Comparison of ENCODE assay signal across 8 cellular contexts in the genomic region with DNA sequence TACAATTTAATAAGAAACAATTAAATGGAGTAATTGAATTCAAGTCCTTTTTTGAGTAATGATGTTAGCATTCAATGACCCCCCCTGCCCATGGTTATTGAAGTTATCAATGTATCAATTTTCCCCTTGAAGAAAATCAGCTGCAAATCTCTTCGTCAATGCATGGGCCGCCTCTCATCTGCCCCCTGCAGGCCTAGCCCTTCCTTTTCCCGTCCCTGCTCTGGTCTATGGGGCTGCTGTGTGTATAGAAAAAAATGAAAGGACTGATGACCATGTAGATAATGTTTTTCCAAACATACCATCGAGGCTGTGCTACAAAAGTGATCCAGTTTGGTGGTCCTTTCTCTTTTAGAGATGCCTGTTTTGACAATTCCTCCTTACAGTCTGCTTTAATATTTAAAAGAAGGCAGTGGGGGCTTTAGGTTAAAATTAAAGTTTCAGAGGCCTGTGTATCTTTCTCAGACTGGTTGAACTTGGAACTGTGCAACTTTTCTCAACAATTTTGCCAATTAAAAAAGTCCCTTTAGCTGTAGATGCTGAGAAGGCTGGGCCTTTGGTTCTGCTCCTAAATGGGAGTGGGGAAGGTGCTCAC.
DNase-seq lines count a peak whose midpoint lies in the region; ATAC-seq, FAIRE-seq and TF ChIP-seq lines count a peak whose summit lies in the region.

No MANE protein-coding gene starts in this region.

- FAIRE-seq in HepG2 (lab: Jason Lieb, UNC) = no peak

- H3K4me3 Mint-ChIP-seq in CD8-positive, alpha-beta T cell = no peak overlapping the region
- no peak overlapping the region for H3K4me3 Mint-ChIP-seq in activated CD8-positive, alpha-beta T cell treated with anti-CD3 and anti-CD28 coated beads, Interleukin-2, amount 10 ng/mL, durations not matched to agents 7 days and 5 days

- in situ Hi-C loops in HepG2 (cut with HindIII; ENCODE audit: extremely low pct_ligation_motif_present, low pct_unique_long_range_greater_than_20kb) = no loop called here

- no peak overlapping the region for H3K27ac Mint-ChIP-seq in CD8-positive, alpha-beta T cell
- H3K27ac Mint-ChIP-seq in activated CD8-positive, alpha-beta T cell treated with anti-CD3 and anti-CD28 coated beads, Interleukin-2, amount 10 ng/mL, durations not matched to agents 7 days and 5 days = no peak overlapping the region

- peaks cover 10% of the 10 kb centered on the region for H3K27me3 ChIP-seq in CD8-positive, alpha-beta T cell (ENCODE audit: insufficient read depth, low read length)
- peaks cover 12 to 33% of the 10 kb centered on the region in 2 experiments for H3K27me3 ChIP-seq in HepG2 (ENCODE audit: control insufficient read depth in 1 of 2, insufficient read depth in 2 of 2, low read length in 2 of 2)

- H3K27me3 Mint-ChIP-seq in CD8-positive, alpha-beta T cell (ENCODE audit: low read depth) = peaks cover 28% of the 10 kb centered on the region
- H3K27me3 Mint-ChIP-seq in activated CD8-positive, alpha-beta T cell treated with anti-CD3 and anti-CD28 coated beads, Interleukin-2, amount 10 ng/mL, durations not matched to agents 7 days and 5 days (ENCODE audit: low read depth) = peaks cover 27% of the 10 kb centered on the region

- 3% methylated on average over 4 of the region's 4 CpGs for WGBS in HepG2 (ENCODE audit: low lambda C conversion rate)

- CTCF ChIA-PET in CD8-positive, alpha-beta T cell (lab: Charles Lee) = interaction anchor here (0.6 kb wide), 1 partner anchor 10 kb away, joined by 3 read pairs; no protein-coding TSS in a partner anchor
- CTCF ChIA-PET in activated CD8-positive, alpha-beta T cell treated with anti-CD3 and anti-CD28 coated beads, Interleukin-2, amount 10 ng/mL, durations not matched to agents 7 days and 5 days (lab: Charles Lee) = interaction anchor here (0.8 to 4.2 kb wide), 6 partner anchors 9 to 177 kb away, joined by 3 to 34 read pairs (median 8); no protein-coding TSS in a partner anchor
- CTCF ChIA-PET in HepG2 (lab: Yijun Ruan, JAX; ENCODE audit: low intra/inter-chr PET ratio, low total read pairs) = no interaction called here

- ATAC-seq in CD8-positive, alpha-beta T cell = no peak
- ATAC-seq in GM19372 (IDR thresholded peaks at IDR 0.05; ENCODE audit: low read depth, unreplicated experiment) = peak; percentile 66
- peak; percentile 50 for ATAC-seq in activated CD8-positive, alpha-beta T cell treated with anti-CD3 and anti-CD28 coated beads, Interleukin-2, amount 10 ng/mL, durations not matched to agents 7 days and 5 days
- peak; percentile 89 for ATAC-seq in HepG2
- no peak for ATAC-seq in GM19023 (IDR thresholded peaks at IDR 0.05; ENCODE audit: unreplicated experiment)
- no peak for ATAC-seq in HG02642 (IDR thresholded peaks at IDR 0.05; ENCODE audit: poor library complexity, unreplicated experiment)

- peaks cover 7% of the 10 kb centered on the region for H3K4me1 ChIP-seq in CD8-positive, alpha-beta T cell (ENCODE audit: insufficient read depth, low read length)
- H3K4me1 ChIP-seq in HepG2 (ENCODE audit: insufficient read depth, low read length) = peaks cover 9% of the 10 kb centered on the region

- TF ChIP-seq POLR2A in HepG2 (IDR thresholded peaks at IDR 0.05; ENCODE audit: insufficient read depth in 1 of 2, low read depth in 2 of 2, low read length in 2 of 2) = no peak

- H4K20me1 ChIP-seq in HepG2 (ENCODE audit: insufficient read depth, low read length) = no peaks in the 10 kb centered on the region

- no peaks in the 10 kb centered on the region for H3K9me3 ChIP-seq in CD8-positive, alpha-beta T cell (ENCODE audit: low read length)
- H3K9me3 ChIP-seq in HepG2 (ENCODE audit: low read length) = no peaks in the 10 kb centered on the region

- H3K9ac ChIP-seq in HepG2 (ENCODE audit: insufficient read depth, low read depth, low read length) = no peak overlapping the region

- H3K36me3 Mint-ChIP-seq in CD8-positive, alpha-beta T cell = no peaks in the 10 kb centered on the region
- no peaks in the 10 kb centered on the region for H3K36me3 Mint-ChIP-seq in activated CD8-positive, alpha-beta T cell treated with anti-CD3 and anti-CD28 coated beads, Interleukin-2, amount 10 ng/mL, durations not matched to agents 7 days and 5 days (ENCODE audit: low read depth)

- H3K4me1 Mint-ChIP-seq in CD8-positive, alpha-beta T cell (ENCODE audit: low read depth) = peaks cover 10% of the 10 kb centered on the region
- peaks cover 12% of the 10 kb centered on the region for H3K4me1 Mint-ChIP-seq in activated CD8-positive, alpha-beta T cell treated with anti-CD3 and anti-CD28 coated beads, Interleukin-2, amount 10 ng/mL, durations not matched to agents 7 days and 5 days (ENCODE audit: low read depth)

- POLR2A ChIA-PET in CD8-positive, alpha-beta T cell (lab: Charles Lee) = no interaction called here
- POLR2A ChIA-PET in activated CD8-positive, alpha-beta T cell treated with anti-CD3 and anti-CD28 coated beads, Interleukin-2, amount 10 ng/mL, durations not matched to agents 7 days and 5 days (lab: Charles Lee) = no interaction called here
- POLR2A ChIA-PET in HepG2 (lab: Yijun Ruan, JAX) = no interaction called here

- TF ChIP-seq EP300 in HepG2 (IDR thresholded peaks at IDR 0.05; ENCODE audit: low read depth in 2 of 2, low read length in 2 of 2) = no peak
- TF ChIP-seq EP300 in HepG2 (CRISPR knock-in tag; IDR thresholded peaks at IDR 0.05; ENCODE audit: borderline replicate concordance) = no peak

- H3K27ac ChIP-seq in CD8-positive, alpha-beta T cell (ENCODE audit: low read depth, low read length) = no peak overlapping the region
- H3K27ac ChIP-seq in HepG2 (ENCODE audit: extremely low read length, insufficient read depth, low read length) = no peak overlapping the region

- intact Hi-C loops in CD8-positive, alpha-beta T cell (cut with DNase I, micrococcal nuclease) = no loop called here
- intact Hi-C loops in HepG2 (cut with micrococcal nuclease; ENCODE audit: unreplicated experiment) = loop anchor here (1.0 to 5.0 kb wide), 3 partner anchors 17 to 254 kb away; no protein-coding TSS in a partner anchor

- no peak overlapping the region for H2AFZ ChIP-seq in HepG2 (ENCODE audit: low read length)

- H3K79me2 ChIP-seq in HepG2 (ENCODE audit: insufficient read depth, low read length) = no peaks in the 10 kb centered on the region

- peaks cover 4% of the 10 kb centered on the region for H3K9me3 Mint-ChIP-seq in CD8-positive, alpha-beta T cell
- H3K9me3 Mint-ChIP-seq in activated CD8-positive, alpha-beta T cell treated with anti-CD3 and anti-CD28 coated beads, Interleukin-2, amount 10 ng/mL, durations not matched to agents 7 days and 5 days (ENCODE audit: insufficient read depth) = no peaks in the 10 kb centered on the region

- no peak for TF ChIP-seq RAD21 in HepG2 (CRISPR knock-in tag; IDR thresholded peaks at IDR 0.05)

- no peaks in the 10 kb centered on the region for H3K36me3 ChIP-seq in CD8-positive, alpha-beta T cell (ENCODE audit: insufficient read depth, low read length)
- H3K36me3 ChIP-seq in HepG2 (replicated peaks in 1 of 2; ENCODE audit: control insufficient read depth in 1 of 2, insufficient read depth in 2 of 2, low read length in 2 of 2) = no peaks in the 10 kb centered on the region

- TF ChIP-seq CTCF in CD8-positive, alpha-beta T cell (IDR thresholded peaks at IDR 0.05) = peak; percentile 11
- TF ChIP-seq CTCF in HepG2 (CRISPR knock-in tag; IDR thresholded peaks at IDR 0.05) = peak; percentile 69

- DNase-seq in CD8-positive, alpha-beta T cell = no peak
- DNase-seq in Kasumi-1 (lab: John Stamatoyannopoulos, UW) (peak; percentile 61 to 70), HepG2 (ENCODE audit: low spot score) (peak; percentile 30), SKM-1 (lab: John Stamatoyannopoulos, UW; ENCODE audit: unreplicated experiment) (no peak)
- DNase-seq in activated CD8-positive, alpha-beta T cell treated with anti-CD3 and anti-CD28 coated beads, Interleukin-2, amount 10 ng/mL, durations not matched to agents 7 days and 5 days = peak; percentile 55

- no peak overlapping the region for H3K4me3 ChIP-seq in CD8-positive, alpha-beta T cell (ENCODE audit: low read depth, low read length)
- H3K4me3 ChIP-seq in HepG2 (replicated peaks in 1 of 3; ENCODE audit: insufficient read depth in 1 of 3, low read depth in 2 of 3, low read length in 3 of 3) = no peak overlapping the region

- no peak overlapping the region for H3K4me2 ChIP-seq in HepG2 (ENCODE audit: low read depth, low read length)

- no TSS peak for BruUV-seq in HepG2 (replicated peaks; lab: Mats Ljungman, UMichigan)

TF ChIP-seq in HepG2, 621 proteins besides CTCF, POLR2A, EP300 and RAD21:
- TF ChIP-seq XRCC5 (optimal IDR thresholded peaks at IDR 0.05; ENCODE audit: low read length) (peak; percentile 50), STAG1 (CRISPR knock-in tag; IDR thresholded peaks at IDR 0.05) (peak; percentile 30), SMC3 (IDR thresholded peaks at IDR 0.05; ENCODE audit: low read length) (peak; percentile 53; the same call in 1 of the 2 replicates), SMARCE1 (IDR thresholded peaks at IDR 0.05; ENCODE audit: borderline replicate concordance) (no peak)
- TF ChIP-seq, protein P1, sequence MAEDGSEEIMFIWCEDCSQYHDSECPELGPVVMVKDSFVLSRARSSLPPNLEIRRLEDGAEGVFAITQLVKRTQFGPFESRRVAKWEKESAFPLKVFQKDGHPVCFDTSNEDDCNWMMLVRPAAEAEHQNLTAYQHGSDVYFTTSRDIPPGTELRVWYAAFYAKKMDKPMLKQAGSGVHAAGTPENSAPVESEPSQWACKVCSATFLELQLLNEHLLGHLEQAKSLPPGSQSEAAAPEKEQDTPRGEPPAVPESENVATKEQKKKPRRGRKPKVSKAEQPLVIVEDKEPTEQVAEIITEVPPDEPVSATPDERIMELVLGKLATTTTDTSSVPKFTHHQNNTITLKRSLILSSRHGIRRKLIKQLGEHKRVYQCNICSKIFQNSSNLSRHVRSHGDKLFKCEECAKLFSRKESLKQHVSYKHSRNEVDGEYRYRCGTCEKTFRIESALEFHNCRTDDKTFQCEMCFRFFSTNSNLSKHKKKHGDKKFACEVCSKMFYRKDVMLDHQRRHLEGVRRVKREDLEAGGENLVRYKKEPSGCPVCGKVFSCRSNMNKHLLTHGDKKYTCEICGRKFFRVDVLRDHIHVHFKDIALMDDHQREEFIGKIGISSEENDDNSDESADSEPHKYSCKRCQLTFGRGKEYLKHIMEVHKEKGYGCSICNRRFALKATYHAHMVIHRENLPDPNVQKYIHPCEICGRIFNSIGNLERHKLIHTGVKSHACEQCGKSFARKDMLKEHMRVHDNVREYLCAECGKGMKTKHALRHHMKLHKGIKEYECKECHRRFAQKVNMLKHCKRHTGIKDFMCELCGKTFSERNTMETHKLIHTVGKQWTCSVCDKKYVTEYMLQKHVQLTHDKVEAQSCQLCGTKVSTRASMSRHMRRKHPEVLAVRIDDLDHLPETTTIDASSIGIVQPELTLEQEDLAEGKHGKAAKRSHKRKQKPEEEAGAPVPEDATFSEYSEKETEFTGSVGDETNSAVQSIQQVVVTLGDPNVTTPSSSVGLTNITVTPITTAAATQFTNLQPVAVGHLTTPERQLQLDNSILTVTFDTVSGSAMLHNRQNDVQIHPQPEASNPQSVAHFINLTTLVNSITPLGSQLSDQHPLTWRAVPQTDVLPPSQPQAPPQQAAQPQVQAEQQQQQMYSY (CRISPR knock-in tag; IDR thresholded peaks at IDR 0.05) = no peak

Comparison
In these comparisons a context has a peak if more than half of its experiments do, and no peak if none do; other contexts are left out.
1. ATAC-seq: peak in GM19372 (single experiment), activated CD8-positive, alpha-beta T cell treated with anti-CD3 and anti-CD28 coated beads, Interleukin-2, amount 10 ng/mL, durations not matched to agents 7 days and 5 days (single experiment) and HepG2 (single experiment); none in CD8-positive, alpha-beta T cell (single experiment), GM19023 (single experiment) and HG02642 (single experiment).
2. DNase-seq: peak in Kasumi-1 (2 of 2), activated CD8-positive, alpha-beta T cell treated with anti-CD3 and anti-CD28 coated beads, Interleukin-2, amount 10 ng/mL, durations not matched to agents 7 days and 5 days (single experiment) and HepG2 (single experiment); none in CD8-positive, alpha-beta T cell (0 of 7) and SKM-1 (single experiment).